ENCODE assay signal across 1 cellular context in genomic region chr6:8064638-8065518, GRCh38.
TF ChIP-seq lines count a peak whose summit lies in the region.

No MANE protein-coding gene starts in this region.

TF ChIP-seq in HepG2, 621 proteins besides CTCF, POLR2A, EP300 and RAD21 (continued from another document and continues in another):
- peak; percentile 46; the same call in 1 of the 2 replicates for TF ChIP-seq ATF5 (CRISPR knock-in tag; IDR thresholded peaks at IDR 0.05; ENCODE audit: low read depth)
- TF ChIP-seq NFE2L1 (CRISPR knock-in tag; IDR thresholded peaks at IDR 0.05; ENCODE audit: borderline replicate concordance) = no peak
- no peak for TF ChIP-seq PBX3 (CRISPR knock-in tag; IDR thresholded peaks at IDR 0.05; ENCODE audit: borderline replicate concordance)
- TF ChIP-seq ZBTB20 (CRISPR knock-in tag; IDR thresholded peaks at IDR 0.05; ENCODE audit: borderline replicate concordance, low read depth) = no peak
- no peak for TF ChIP-seq NFYB (CRISPR knock-in tag; IDR thresholded peaks at IDR 0.05)
- no peak for TF ChIP-seq CSRNP2 (CRISPR knock-in tag; conservative IDR thresholded peaks at IDR 0.05; ENCODE audit: low read depth)
- TF ChIP-seq MAFG (CRISPR knock-in tag; IDR thresholded peaks at IDR 0.05) = no peak
- TF ChIP-seq NRL (CRISPR knock-in tag; IDR thresholded peaks at IDR 0.05; ENCODE audit: borderline replicate concordance) = no peak
- TF ChIP-seq ZNF12 (CRISPR knock-in tag; IDR thresholded peaks at IDR 0.05) = 0 out of 2 replicates have a peak, but pooled peaks have one; percentile 9
- no peak for TF ChIP-seq ZNF350 (CRISPR knock-in tag; IDR thresholded peaks at IDR 0.05; ENCODE audit: borderline replicate concordance, low read depth)
- no peak for TF ChIP-seq ZMAT3 (CRISPR knock-in tag; conservative IDR thresholded peaks at IDR 0.05)
- 0 out of 2 replicates have a peak, but pooled peaks have one; percentile 48 for TF ChIP-seq ZBTB3 (CRISPR knock-in tag; IDR thresholded peaks at IDR 0.05; ENCODE audit: borderline replicate concordance, low read depth)
- TF ChIP-seq ZNF275 (CRISPR knock-in tag; IDR thresholded peaks at IDR 0.05; ENCODE audit: borderline replicate concordance) = no peak
- TF ChIP-seq ZNF446 (CRISPR knock-in tag; IDR thresholded peaks at IDR 0.05) = no peak
- TF ChIP-seq ZNF260 (CRISPR knock-in tag; IDR thresholded peaks at IDR 0.05; ENCODE audit: borderline replicate concordance, low read depth) = no peak
- TF ChIP-seq ZFX (CRISPR knock-in tag; IDR thresholded peaks at IDR 0.05; ENCODE audit: low read depth) = 0 out of 2 replicates have a peak, but pooled peaks have one; percentile 14
- 0 out of 2 replicates have a peak, but pooled peaks have one; percentile 24 for TF ChIP-seq ZNF224 (CRISPR knock-in tag; IDR thresholded peaks at IDR 0.05)
- no peak for TF ChIP-seq RAD51 (IDR thresholded peaks at IDR 0.05; ENCODE audit: borderline replicate concordance)
- peak; percentile 17; the same call in 1 of the 2 replicates for TF ChIP-seq ZNF317 (CRISPR knock-in tag; IDR thresholded peaks at IDR 0.05)
- TF ChIP-seq NCOR1 (IDR thresholded peaks at IDR 0.05; ENCODE audit: borderline replicate concordance, low read length) = peak; percentile 69
- TF ChIP-seq ZSCAN31 (CRISPR knock-in tag; IDR thresholded peaks at IDR 0.05; ENCODE audit: low read depth) = 0 out of 2 replicates have a peak, but pooled peaks have one; percentile 37
- TF ChIP-seq JUN (CRISPR knock-in tag; IDR thresholded peaks at IDR 0.05) = 0 out of 2 replicates have a peak, but pooled peaks have one; percentile 26
- TF ChIP-seq BRD4 (CRISPR knock-in tag; IDR thresholded peaks at IDR 0.05) = 0 out of 2 replicates have a peak, but pooled peaks have one; percentile 21
- 0 out of 2 replicates have a peak, but pooled peaks have one; percentile 76 for TF ChIP-seq PAX8 (CRISPR knock-in tag; IDR thresholded peaks at IDR 0.05; ENCODE audit: borderline replicate concordance)
- TF ChIP-seq ARID3A (IDR thresholded peaks at IDR 0.05; ENCODE audit: low read depth, low read length) = no peak
- TF ChIP-seq ZNF781 (CRISPR knock-in tag; IDR thresholded peaks at IDR 0.05; ENCODE audit: borderline replicate concordance, not compliant biosample characterization) = no peak
- TF ChIP-seq BCL6 (CRISPR knock-in tag; IDR thresholded peaks at IDR 0.05) = peak; percentile 89
- no peak for TF ChIP-seq CENPBD1 (CRISPR knock-in tag; IDR thresholded peaks at IDR 0.05; ENCODE audit: borderline replicate concordance, low read depth)
- TF ChIP-seq TCF7L2 (IDR thresholded peaks at IDR 0.05; ENCODE audit: low read depth, low read length) = no peak
- no peak for TF ChIP-seq ZFAT (CRISPR knock-in tag; conservative IDR thresholded peaks at IDR 0.05)
- no peak for TF ChIP-seq ZBTB38 (CRISPR knock-in tag; IDR thresholded peaks at IDR 0.05)
- peak; percentile 45; the same call in 1 of the 2 replicates for TF ChIP-seq MYC (CRISPR knock-in tag; IDR thresholded peaks at IDR 0.05; ENCODE audit: borderline replicate concordance)
- TF ChIP-seq ZNF354B (CRISPR knock-in tag; IDR thresholded peaks at IDR 0.05) = no peak
- TF ChIP-seq BCLAF1 (IDR thresholded peaks at IDR 0.05) = no peak
- no peak for TF ChIP-seq ZNF709 (CRISPR knock-in tag; IDR thresholded peaks at IDR 0.05)
- no peak for TF ChIP-seq EED (CRISPR knock-in tag; IDR thresholded peaks at IDR 0.05)
- TF ChIP-seq RBM22 (optimal IDR thresholded peaks at IDR 0.05; ENCODE audit: low read length) = no peak
- peak; percentile 21; the same call in 1 of the 2 replicates for TF ChIP-seq SALL1 (CRISPR knock-in tag; IDR thresholded peaks at IDR 0.05)
- TF ChIP-seq MTERF4 (CRISPR knock-in tag; IDR thresholded peaks at IDR 0.05) = no peak
- peak; percentile 50; the same call in 1 of the 2 replicates for TF ChIP-seq ZNF724P (CRISPR knock-in tag; IDR thresholded peaks at IDR 0.05; ENCODE audit: borderline replicate concordance)
- 0 out of 2 replicates have a peak, but pooled peaks have one; percentile 83 for TF ChIP-seq RARG (CRISPR knock-in tag; IDR thresholded peaks at IDR 0.05; ENCODE audit: low read depth)
- 0 out of 2 replicates have a peak, but pooled peaks have one; percentile 43 for TF ChIP-seq ZNF704 (CRISPR knock-in tag; IDR thresholded peaks at IDR 0.05; ENCODE audit: borderline replicate concordance)
- TF ChIP-seq ZNF510 (CRISPR knock-in tag; IDR thresholded peaks at IDR 0.05; ENCODE audit: low read depth) = peak; percentile 62
- TF ChIP-seq ZNF614 (CRISPR knock-in tag; IDR thresholded peaks at IDR 0.05; ENCODE audit: borderline replicate concordance) = no peak
- no peak; the same call in 1 of the 2 replicates for TF ChIP-seq ZSCAN21 (CRISPR knock-in tag; IDR thresholded peaks at IDR 0.05; ENCODE audit: borderline replicate concordance)
- TF ChIP-seq NFIC (IDR thresholded peaks at IDR 0.05; ENCODE audit: low read length) = peak; percentile 84
- TF ChIP-seq ZXDC (CRISPR knock-in tag; IDR thresholded peaks at IDR 0.05) = no peak
- 0 out of 2 replicates have a peak, but pooled peaks have one; percentile 10 for TF ChIP-seq ZNF776 (CRISPR knock-in tag; IDR thresholded peaks at IDR 0.05)
- TF ChIP-seq ZNF775 (CRISPR knock-in tag; IDR thresholded peaks at IDR 0.05; ENCODE audit: borderline replicate concordance) = peak; percentile 42; the same call in 1 of the 2 replicates
- 0 out of 2 replicates have a peak, but pooled peaks have one; percentile 43 for TF ChIP-seq ZNF678 (CRISPR knock-in tag; IDR thresholded peaks at IDR 0.05)
- 0 out of 2 replicates have a peak, but pooled peaks have one; percentile 51 for TF ChIP-seq DNMT3B (CRISPR knock-in tag; conservative IDR thresholded peaks at IDR 0.05)
- peak; percentile 41; the same call in 1 of the 2 replicates for TF ChIP-seq ZNF782 (CRISPR knock-in tag; IDR thresholded peaks at IDR 0.05; ENCODE audit: borderline replicate concordance)
